In genomic region chrX:10189317-10190268, GRCh38 we compare ENCODE assay signal across 8 cellular contexts. TPM values are rescaled to one million over a fixed set of nuclear protein-coding genes. Genes with fewer than 3 reads are reported as not detected.
DNase-seq lines count a peak whose midpoint lies in the region; ATAC-seq and TF ChIP-seq lines count a peak whose summit lies in the region.

No MANE protein-coding gene starts in this region.

- CTCF ChIA-PET in T-cell (lab: Charles Lee): interaction anchor here (0.5 to 2.2 kb wide), 29 partner anchors 8 to 1990 kb away, joined by 3 to 21 read pairs (median 3); no protein-coding TSS in a partner anchor

- H3K27me3 Mint-ChIP-seq in T-cell: peaks cover 14 to 29% of the 10 kb centered on the region in 2 donors

- no peaks in the 10 kb centered on the region for H3K9me3 ChIP-seq in right atrium auricular region

- intact Hi-C loops in sciatic nerve (cut with DNase I): loop anchor here (5.0 to 10.0 kb wide), 3 partner anchors 435 to 948 kb away; partner anchors contain the start of gene MID1

- H3K9me3 Mint-ChIP-seq in T-cell: no peaks in the 10 kb centered on the region

- POLR2A ChIA-PET in T-cell (lab: Charles Lee): no interaction called here

- no peak overlapping the region for H3K4me3 ChIP-seq in right atrium auricular region

- peaks cover 0 to 3% (median 0%) of the 10 kb centered on the region in 3 donors for H3K4me1 Mint-ChIP-seq in T-cell

- DNase-seq in G401 (ENCODE audit: low spot score) (peak; percentile 78), GOT3 (lab: John Stamatoyannopoulos, UW) (peak; percentile 20), MV-4-11 (lab: John Stamatoyannopoulos, UW) (peak; percentile 20), T-cell (peak; percentile 12 to 80 (median 58)), amygdala (lab: John Stamatoyannopoulos, UW) (peak in 54 of 56 donors; percentile 1 to 84 (median 44)), right atrium auricular region (ENCODE audit: low spot score) (peak; percentile 85), sciatic nerve (ENCODE audit: low spot score) (peak; percentile 90)

- ATAC-seq in T-cell (replicated peaks in 1 of 4): peak in 3 of 4 experiments; percentile 53 to 66 (median 64)
- peak; percentile 91 for ATAC-seq in sciatic nerve
- no peak for ATAC-seq in HG02623 (IDR thresholded peaks at IDR 0.05; ENCODE audit: unreplicated experiment)

- H3K4me3 Mint-ChIP-seq in T-cell: no peak overlapping the region

- no peaks in the 10 kb centered on the region for H3K36me3 Mint-ChIP-seq in T-cell

- no peak overlapping the region for H3K27ac ChIP-seq in right atrium auricular region

- in situ Hi-C loops in G401 (cut with HindIII; ENCODE audit: low sequenced_read_pairs): no loop called here

- peak; percentile 79 to 84 for TF ChIP-seq CTCF in right atrium auricular region (IDR thresholded peaks at IDR 0.05)

- H3K27ac Mint-ChIP-seq in T-cell: no peak overlapping the region

- peaks cover 0 to 4% of the 10 kb centered on the region in 2 donors for H3K4me1 ChIP-seq in right atrium auricular region

- no peaks in the 10 kb centered on the region for H3K36me3 ChIP-seq in right atrium auricular region

- H3K27me3 ChIP-seq in right atrium auricular region: no peaks in the 10 kb centered on the region

RNA-seq across cellular contexts. Expression of gene CLCN4, which starts 32.8 kb away (rescaled TPM):
- total RNA-seq in G401 (2014; rRNA removed; shearing (Covaris generic)): 2.6 and 3.6 TPM in 2 replicates
- total RNA-seq in T-cell: under 1 TPM; 0.23 to 0.43 (median 0.25) TPM
- total RNA-seq in right atrium auricular region: 10 to 100 TPM; 15.6 to 37.6 TPM
- 9.1 TPM for total RNA-seq in sciatic nerve

Comparison
In these comparisons a context has a peak if more than half of its experiments do, and no peak if none do; other contexts are left out.
1. DNase-seq: peak in every context shown above with its lines; median percentile 90 in sciatic nerve; 85 in right atrium auricular region; 78 in G401; 58 in T-cell; 44 in amygdala; 20 in GOT3; 20 in MV-4-11.